ENCODE assay signal across 13 cellular contexts in the genomic region with DNA sequence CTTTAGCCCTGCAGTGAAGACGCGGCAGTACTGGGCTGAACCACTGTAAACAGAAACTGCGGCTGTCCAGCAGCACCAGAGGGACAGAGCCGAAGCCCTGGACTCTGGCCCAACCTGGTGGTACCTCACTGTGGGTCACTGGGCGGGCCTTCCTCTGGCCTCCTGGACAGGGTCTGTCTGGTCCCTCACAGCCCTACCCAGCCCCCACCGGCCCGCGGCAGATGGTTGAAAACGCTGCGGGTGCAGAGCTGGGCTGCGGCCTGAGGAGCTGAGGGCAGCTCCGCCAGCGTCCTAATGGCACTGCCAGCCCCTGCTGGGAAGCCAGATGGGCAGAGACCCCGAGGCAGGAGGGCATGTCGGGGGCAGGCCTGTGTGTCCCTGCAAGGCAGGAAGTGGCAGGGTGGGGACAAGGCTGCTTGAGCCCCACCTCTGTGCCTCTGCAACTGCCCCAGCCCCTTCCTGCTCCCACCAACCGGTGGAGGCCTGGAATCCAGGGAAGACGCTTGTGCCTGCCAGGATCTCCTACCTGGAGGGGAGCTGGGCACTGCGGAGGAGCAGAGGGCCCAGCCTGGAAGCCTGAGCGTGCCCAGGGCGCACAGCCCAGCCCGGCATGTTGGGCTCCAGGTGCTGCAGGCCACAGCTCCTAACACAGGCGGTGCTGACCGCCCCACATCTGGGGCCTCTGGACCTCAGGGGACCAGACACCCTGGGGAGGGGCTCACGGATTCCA. TPM values are rescaled to one million over a fixed set of nuclear protein-coding genes. Genes with fewer than 3 reads are reported as not detected.
DNase-seq lines count a peak whose midpoint lies in the region; ATAC-seq and TF ChIP-seq lines count a peak whose summit lies in the region.
"Had no signal": no experiment of that assay in that cellular context is flagged by ENCODE, and none has a peak within 500 bp of the region (broad histone marks: within the 10 kb centered on the region; RNA-seq: fewer than 3 reads in every experiment).

No MANE protein-coding gene starts in this region.

- no peak overlapping the region for H3K4me2 ChIP-seq in neuronal stem cell (ENCODE audit: insufficient read depth, low read length, poor library complexity, severe bottlenecking)

- H4K91ac ChIP-seq in neuronal stem cell (ENCODE audit: low read depth, low read length, poor library complexity) = no peak overlapping the region

- peak overlapping the region; percentile 71 for H3K14ac ChIP-seq in neuronal stem cell (ENCODE audit: low read length)

- peak overlapping the region; percentile 54 for H3K27ac Mint-ChIP-seq in activated CD4-positive, alpha-beta T cell treated with anti-CD3 and anti-CD28 coated beads, Interleukin-2, amount 10 ng/mL, durations not matched to agents 7 days and 5 days
- H3K27ac Mint-ChIP-seq in glutamatergic neuron (ENCODE audit: unreplicated experiment) = peak overlapping the region; percentile 80

- no peak overlapping the region for H2BK120ac ChIP-seq in neuronal stem cell (ENCODE audit: low read depth, low read length)

- CTCF ChIA-PET in activated CD4-positive, alpha-beta T cell treated with anti-CD3 and anti-CD28 coated beads, Interleukin-2, amount 10 ng/mL, durations not matched to agents 7 days and 5 days (lab: Charles Lee) = no interaction called here

- H3K4me3 ChIP-seq in neuronal stem cell (ENCODE audit: low read length in 2 of 2) = no peak overlapping the region
- H3K4me3 ChIP-seq in aorta (ENCODE audit: low read length in 2 of 2) = no peak overlapping the region
- H3K4me3 ChIP-seq: skin epidermis, thoracic aorta had no signal

- POLR2A ChIA-PET in activated CD4-positive, alpha-beta T cell treated with anti-CD3 and anti-CD28 coated beads, Interleukin-2, amount 10 ng/mL, durations not matched to agents 7 days and 5 days (lab: Charles Lee) = no interaction called here

- peak overlapping the region; percentile 73 for H3K23ac ChIP-seq in neuronal stem cell (ENCODE audit: low read depth, low read length, poor library complexity)

- H3K9ac ChIP-seq in neuronal stem cell (ENCODE audit: low read depth, low read length, poor library complexity) = peak overlapping the region; percentile 70

- H3K4ac ChIP-seq in neuronal stem cell (ENCODE audit: low read length) = no peak overlapping the region

- H3K9me3 ChIP-seq in neuronal stem cell (replicated peaks in 1 of 2; ENCODE audit: control insufficient read depth in 2 of 2, insufficient read depth in 1 of 2, low read depth in 1 of 2, low read length in 2 of 2) (no peaks in the 10 kb centered on the region), aorta (ENCODE audit: control insufficient read depth, low read length) (no peaks in the 10 kb centered on the region)
- H3K9me3 ChIP-seq: thoracic aorta had no signal

- H3K36me3 ChIP-seq in neuronal stem cell (replicated peaks in 1 of 2; ENCODE audit: control insufficient read depth in 2 of 2, insufficient read depth in 2 of 2, low read length in 2 of 2) (peaks cover 5 to 82% of the 10 kb centered on the region in 2 donors), aorta (ENCODE audit: control insufficient read depth in 1 of 2, insufficient read depth in 2 of 2, low read length in 1 of 2) (no peaks in the 10 kb centered on the region)
- H3K36me3 ChIP-seq: thoracic aorta had no signal

- H3K27me3 Mint-ChIP-seq in activated CD4-positive, alpha-beta T cell treated with anti-CD3 and anti-CD28 coated beads, Interleukin-2, amount 10 ng/mL, durations not matched to agents 7 days and 5 days = no peaks in the 10 kb centered on the region
- H3K27me3 Mint-ChIP-seq in glutamatergic neuron (ENCODE audit: unreplicated experiment) = peaks cover 26% of the 10 kb centered on the region

- in situ Hi-C loops in GM13977 (cut with MboI; ENCODE audit: low pct_unique_long_range_greater_than_20kb, low sequenced_read_pairs, unreplicated experiment) = no loop called here

- intact Hi-C loops in aorta (cut with DNase I) = no loop called here

- peaks cover 17% of the 10 kb centered on the region for H3K4me1 Mint-ChIP-seq in activated CD4-positive, alpha-beta T cell treated with anti-CD3 and anti-CD28 coated beads, Interleukin-2, amount 10 ng/mL, durations not matched to agents 7 days and 5 days
- H3K4me1 Mint-ChIP-seq in glutamatergic neuron (ENCODE audit: low read depth, unreplicated experiment) = peaks cover 36% of the 10 kb centered on the region

- no CpG with 5 or more reads among the region's 24 CpGs for WGBS in neuronal stem cell (ENCODE audit: extremely low coverage in 2 of 2, insufficient read length in 2 of 2, insufficient replicate concordance in 1 of 2), 2 donors
- WGBS in aorta, 2 donors = 89 to 90% methylated on average over 24 of the region's 24 CpGs

- H2BK12ac ChIP-seq in neuronal stem cell (ENCODE audit: low read length) = no peak overlapping the region

- H3K79me1 ChIP-seq in neuronal stem cell (ENCODE audit: low read depth, low read length) = peaks cover 32% of the 10 kb centered on the region

- peak overlapping the region; percentile 74 for H3K18ac ChIP-seq in neuronal stem cell (ENCODE audit: low read length)

- ATAC-seq in aorta (ENCODE audit: low FRiP score) = no peak
- ATAC-seq: esophagus mucosa had no signal

- no peak overlapping the region for H4K8ac ChIP-seq in neuronal stem cell (ENCODE audit: low read depth, low read length)

- H3K36me3 Mint-ChIP-seq in activated CD4-positive, alpha-beta T cell treated with anti-CD3 and anti-CD28 coated beads, Interleukin-2, amount 10 ng/mL, durations not matched to agents 7 days and 5 days (ENCODE audit: low read depth) = no peaks in the 10 kb centered on the region
- H3K36me3 Mint-ChIP-seq in glutamatergic neuron (ENCODE audit: unreplicated experiment) = no peaks in the 10 kb centered on the region

- H2AK5ac ChIP-seq in neuronal stem cell (ENCODE audit: low read depth, low read length) = no peak overlapping the region

- TF ChIP-seq CTCF in glutamatergic neuron (IDR thresholded peaks at IDR 0.05; ENCODE audit: partially characterized antibody, unreplicated experiment) (no peak), GM13977 (IDR thresholded peaks at IDR 0.05; ENCODE audit: extremely low read depth, insufficient read depth, missing control alignments) (no peak)

- H2BK5ac ChIP-seq in neuronal stem cell (ENCODE audit: low read length) = no peak overlapping the region

- H3K27ac ChIP-seq in neuronal stem cell (replicated peaks; ENCODE audit: low read length) (no peak overlapping the region), aorta (ENCODE audit: low read depth in 1 of 2, low read length in 2 of 2) (no peak overlapping the region)
- H3K27ac ChIP-seq: thoracic aorta had no signal

- H3K9me3 Mint-ChIP-seq in activated CD4-positive, alpha-beta T cell treated with anti-CD3 and anti-CD28 coated beads, Interleukin-2, amount 10 ng/mL, durations not matched to agents 7 days and 5 days = no peaks in the 10 kb centered on the region
- H3K9me3 Mint-ChIP-seq in glutamatergic neuron (ENCODE audit: unreplicated experiment) = peaks cover 20% of the 10 kb centered on the region

- no peak overlapping the region for H3K4me3 Mint-ChIP-seq in activated CD4-positive, alpha-beta T cell treated with anti-CD3 and anti-CD28 coated beads, Interleukin-2, amount 10 ng/mL, durations not matched to agents 7 days and 5 days
- H3K4me3 Mint-ChIP-seq in glutamatergic neuron (ENCODE audit: unreplicated experiment) = no peak overlapping the region

- H3K4me1 ChIP-seq in neuronal stem cell (ENCODE audit: control insufficient read depth in 2 of 2, insufficient read depth in 1 of 2, low read depth in 1 of 2, low read length in 2 of 2) = peaks cover 0 to 7% of the 10 kb centered on the region in 2 donors
- H3K4me1 ChIP-seq in aorta (ENCODE audit: control insufficient read depth in 1 of 2, insufficient read depth in 2 of 2, low read length in 2 of 2) = no peaks in the 10 kb centered on the region

- H3K27me3 ChIP-seq in neuronal stem cell (ENCODE audit: control insufficient read depth in 3 of 3, insufficient read depth in 3 of 3, low read depth in 1 of 3, low read length in 3 of 3) (no peaks in the 10 kb centered on the region), aorta (ENCODE audit: control insufficient read depth in 1 of 2, insufficient read depth in 2 of 2, low read length in 1 of 2) (no peaks in the 10 kb centered on the region)

- H2BK15ac ChIP-seq in neuronal stem cell (ENCODE audit: low read length) = peak overlapping the region; percentile 37

- no peak for DNase-seq in activated CD4-positive, alpha-beta T cell treated with anti-CD3 and anti-CD28 coated beads, Interleukin-2, amount 10 ng/mL, durations not matched to agents 7 days and 5 days
- DNase-seq in activated CD4-positive, alpha-beta T cell treated with anti-CD3 and anti-CD28 coated beads for 1 hour = no peak
- DNase-seq in glutamatergic neuron (peak; percentile 42), neuronal stem cell (ENCODE audit: low spot score) (no peak), aorta (peak; percentile 46 to 71), GM13977 (ENCODE audit: low spot score) (no peak), D341Med (ENCODE audit: low spot score) (no peak)
- DNase-seq in activated CD4-positive, alpha-beta T cell treated with anti-CD3 and anti-CD28 coated beads, Interleukin-2, amount 50 U/mL, for 4 hours = no peak
- DNase-seq: activated CD4-positive, alpha-beta T cell treated with anti-CD3 and anti-CD28 coated beads for 48 hours; MM.1S had no signal

- no peak overlapping the region for H2AFZ ChIP-seq in neuronal stem cell (ENCODE audit: low read length)

RNA-seq across cellular contexts. Expression of a gene that starts 36.3 kb away (rescaled TPM):
- 1 to 10 TPM; 7.9 to 8.4 TPM for total RNA-seq in activated CD4-positive, alpha-beta T cell treated with anti-CD3 and anti-CD28 coated beads, Interleukin-2, amount 10 ng/mL, durations not matched to agents 7 days and 5 days
- total RNA-seq in glutamatergic neuron (ENCODE audit: unreplicated experiment) = 173 TPM
- polyA plus RNA-seq in neuronal stem cell (2013, experiment 1 of 2) = 32.8 TPM
- 32.8 TPM for polyA plus RNA-seq in neuronal stem cell (2013, experiment 2 of 2)
- 10 to 100 TPM; 14.7 to 17.4 TPM for total RNA-seq in aorta
- polyA plus RNA-seq in aorta = 1 to 10 TPM; 3.0 to 3.1 TPM

Comparison
In these comparisons a context has a peak if more than half of its experiments do, and no peak if none do; other contexts are left out.
1. DNase-seq: peak in glutamatergic neuron (single experiment) and aorta (2 of 2); none in activated CD4-positive, alpha-beta T cell treated with anti-CD3 and anti-CD28 coated beads, Interleukin-2, amount 10 ng/mL, durations not matched to agents 7 days and 5 days (single experiment), activated CD4-positive, alpha-beta T cell treated with anti-CD3 and anti-CD28 coated beads for 1 hour (single experiment), neuronal stem cell (single experiment), GM13977 (single experiment), D341Med (single experiment) and activated CD4-positive, alpha-beta T cell treated with anti-CD3 and anti-CD28 coated beads, Interleukin-2, amount 50 U/mL, for 4 hours (0 of 2).